1 cellular context compared by ENCODE assay signal in the genomic region with DNA sequence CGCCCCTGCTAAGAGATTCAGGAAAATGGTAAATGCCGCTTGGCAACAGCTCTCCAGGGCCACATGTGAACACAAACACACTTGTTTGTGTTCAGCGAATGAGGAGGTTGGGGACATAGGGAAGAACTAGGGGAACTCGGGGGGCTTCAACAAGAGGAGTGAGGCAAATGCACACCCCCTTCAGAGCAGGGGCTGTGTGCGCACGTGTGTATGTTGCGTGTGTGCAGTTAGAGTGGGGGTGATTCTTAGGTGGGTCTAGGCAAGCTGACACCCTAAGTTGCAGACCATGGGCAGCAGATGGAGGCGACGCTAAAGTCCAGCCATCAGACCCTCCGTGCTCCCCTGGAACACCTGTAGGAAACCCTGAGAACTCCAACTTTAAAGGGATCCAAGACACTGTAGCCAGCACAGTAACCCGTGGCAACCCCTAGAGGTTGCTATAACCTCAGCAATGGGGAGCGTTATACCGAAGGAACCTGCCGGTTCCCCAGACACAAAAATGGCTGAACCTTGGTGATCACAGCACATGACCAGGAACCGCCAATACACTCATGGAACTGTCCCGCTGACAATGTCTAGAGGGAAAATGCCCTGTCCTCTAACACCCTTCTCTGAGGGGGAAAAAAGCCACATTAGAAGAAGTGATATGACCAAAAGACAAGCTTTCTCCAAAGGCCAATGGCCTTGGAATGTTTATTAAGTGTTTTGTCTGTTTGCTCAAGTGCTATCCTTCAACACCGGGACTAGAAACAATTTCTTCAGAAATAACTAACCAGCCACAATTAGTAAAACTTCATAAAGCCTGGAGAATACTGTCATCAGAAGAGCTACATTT.
TF ChIP-seq lines count a peak whose summit lies in the region.

No MANE protein-coding gene starts in this region.

TF ChIP-seq in GM12878, 131 proteins besides CTCF, POLR2A, EP300 and RAD21 (continued from another document and continues in another):
- no peak for TF ChIP-seq E4F1 (IDR thresholded peaks at IDR 0.05; ENCODE audit: borderline replicate concordance, partially characterized antibody)
- TF ChIP-seq NFYA (IDR thresholded peaks at IDR 0.05; ENCODE audit: borderline replicate concordance, low read depth, low read length): no peak
- TF ChIP-seq CHD2 (IDR thresholded peaks at IDR 0.05; ENCODE audit: borderline replicate concordance, low read depth, low read length): no peak
- no peak for TF ChIP-seq HDGF (IDR thresholded peaks at IDR 0.05)
- no peak for TF ChIP-seq MAX (IDR thresholded peaks at IDR 0.05; ENCODE audit: low read depth, low read length)
- no peak for TF ChIP-seq NRF1 (conservative IDR thresholded peaks at IDR 0.05; ENCODE audit: low read depth, low read length)
- TF ChIP-seq, protein P1, sequence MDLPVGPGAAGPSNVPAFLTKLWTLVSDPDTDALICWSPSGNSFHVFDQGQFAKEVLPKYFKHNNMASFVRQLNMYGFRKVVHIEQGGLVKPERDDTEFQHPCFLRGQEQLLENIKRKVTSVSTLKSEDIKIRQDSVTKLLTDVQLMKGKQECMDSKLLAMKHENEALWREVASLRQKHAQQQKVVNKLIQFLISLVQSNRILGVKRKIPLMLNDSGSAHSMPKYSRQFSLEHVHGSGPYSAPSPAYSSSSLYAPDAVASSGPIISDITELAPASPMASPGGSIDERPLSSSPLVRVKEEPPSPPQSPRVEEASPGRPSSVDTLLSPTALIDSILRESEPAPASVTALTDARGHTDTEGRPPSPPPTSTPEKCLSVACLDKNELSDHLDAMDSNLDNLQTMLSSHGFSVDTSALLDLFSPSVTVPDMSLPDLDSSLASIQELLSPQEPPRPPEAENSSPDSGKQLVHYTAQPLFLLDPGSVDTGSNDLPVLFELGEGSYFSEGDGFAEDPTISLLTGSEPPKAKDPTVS (IDR thresholded peaks at IDR 0.05; ENCODE audit: low read depth, low read length): no peak
- peak; percentile 79 for TF ChIP-seq SMC3 (IDR thresholded peaks at IDR 0.05; ENCODE audit: borderline replicate concordance, low read length)
- TF ChIP-seq ZNF217 (IDR thresholded peaks at IDR 0.05): no peak
- no peak for TF ChIP-seq FOS (IDR thresholded peaks at IDR 0.05; ENCODE audit: borderline replicate concordance, extremely low read depth, insufficient read length)
- TF ChIP-seq NBN (IDR thresholded peaks at IDR 0.05): no peak
- no peak for TF ChIP-seq JUNB (IDR thresholded peaks at IDR 0.05)
- peak; percentile 15; the same call in 1 of the 2 replicates for TF ChIP-seq RUNX3 (IDR thresholded peaks at IDR 0.05; ENCODE audit: low read length)
- TF ChIP-seq YBX1 (IDR thresholded peaks at IDR 0.05): no peak
- no peak for TF ChIP-seq TARDBP (IDR thresholded peaks at IDR 0.05; ENCODE audit: borderline replicate concordance)
- no peak for TF ChIP-seq KLF5 (IDR thresholded peaks at IDR 0.05; ENCODE audit: partially characterized antibody)
- no peak for TF ChIP-seq ETV6 (conservative IDR thresholded peaks at IDR 0.05 in 1 of 2, IDR thresholded peaks at IDR 0.05 in 1 of 2; ENCODE audit: borderline replicate concordance in 1 of 2, low read depth in 1 of 2)
- no peak for TF ChIP-seq ESRRA (IDR thresholded peaks at IDR 0.05; ENCODE audit: low read length)
- TF ChIP-seq REST (IDR thresholded peaks at IDR 0.05; ENCODE audit: low read depth, low read length): no peak
- TF ChIP-seq, protein P2, sequence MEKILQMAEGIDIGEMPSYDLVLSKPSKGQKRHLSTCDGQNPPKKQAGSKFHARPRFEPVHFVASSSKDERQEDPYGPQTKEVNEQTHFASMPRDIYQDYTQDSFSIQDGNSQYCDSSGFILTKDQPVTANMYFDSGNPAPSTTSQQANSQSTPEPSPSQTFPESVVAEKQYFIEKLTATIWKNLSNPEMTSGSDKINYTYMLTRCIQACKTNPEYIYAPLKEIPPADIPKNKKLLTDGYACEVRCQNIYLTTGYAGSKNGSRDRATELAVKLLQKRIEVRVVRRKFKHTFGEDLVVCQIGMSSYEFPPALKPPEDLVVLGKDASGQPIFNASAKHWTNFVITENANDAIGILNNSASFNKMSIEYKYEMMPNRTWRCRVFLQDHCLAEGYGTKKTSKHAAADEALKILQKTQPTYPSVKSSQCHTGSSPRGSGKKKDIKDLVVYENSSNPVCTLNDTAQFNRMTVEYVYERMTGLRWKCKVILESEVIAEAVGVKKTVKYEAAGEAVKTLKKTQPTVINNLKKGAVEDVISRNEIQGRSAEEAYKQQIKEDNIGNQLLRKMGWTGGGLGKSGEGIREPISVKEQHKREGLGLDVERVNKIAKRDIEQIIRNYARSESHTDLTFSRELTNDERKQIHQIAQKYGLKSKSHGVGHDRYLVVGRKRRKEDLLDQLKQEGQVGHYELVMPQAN (conservative IDR thresholded peaks at IDR 0.05): no peak
- no peak for TF ChIP-seq HCFC1 (IDR thresholded peaks at IDR 0.05; ENCODE audit: low read length)
- TF ChIP-seq GATAD2B (conservative IDR thresholded peaks at IDR 0.05; ENCODE audit: low read depth): no peak
- no peak for TF ChIP-seq SUPT20H (IDR thresholded peaks at IDR 0.05; ENCODE audit: borderline replicate concordance, control insufficient read depth, low read depth, low read length)
- peak; percentile 86; the same call in 1 of the 2 replicates for TF ChIP-seq ZBTB33 (IDR thresholded peaks at IDR 0.05)
- no peak for TF ChIP-seq NFIC (IDR thresholded peaks at IDR 0.05; ENCODE audit: low read depth, low read length)
- TF ChIP-seq CEBPB (IDR thresholded peaks at IDR 0.05; ENCODE audit: borderline replicate concordance in 1 of 2, low read depth in 2 of 2, low read length in 2 of 2): no peak
- no peak for TF ChIP-seq NR2C2 (IDR thresholded peaks at IDR 0.05; ENCODE audit: borderline replicate concordance, control insufficient read depth, insufficient read length, low read depth)
- TF ChIP-seq CUX1 (IDR thresholded peaks at IDR 0.05; ENCODE audit: insufficient replicate concordance, low read depth, low read length): no peak
- TF ChIP-seq NFXL1 (IDR thresholded peaks at IDR 0.05; ENCODE audit: borderline replicate concordance): no peak
- TF ChIP-seq CBFB (IDR thresholded peaks at IDR 0.05; ENCODE audit: low read depth): no peak
- no peak for TF ChIP-seq KDM1A (IDR thresholded peaks at IDR 0.05; ENCODE audit: borderline replicate concordance)
- TF ChIP-seq IRF4 (IDR thresholded peaks at IDR 0.05; ENCODE audit: low read depth, low read length): 0 out of 2 replicates have a peak, but pooled peaks have one; percentile 15
- no peak for TF ChIP-seq IKZF1 (conservative IDR thresholded peaks at IDR 0.05)
- no peak for TF ChIP-seq ZNF207 (IDR thresholded peaks at IDR 0.05; ENCODE audit: borderline replicate concordance)
- no peak for TF ChIP-seq ZNF274 (IDR thresholded peaks at IDR 0.05; ENCODE audit: insufficient read depth, insufficient read length)
- TF ChIP-seq MEF2B (IDR thresholded peaks at IDR 0.05; ENCODE audit: partially characterized antibody, poor library complexity, severe bottlenecking): no peak
- TF ChIP-seq ASH2L (IDR thresholded peaks at IDR 0.05; ENCODE audit: borderline replicate concordance, low read depth): no peak
- TF ChIP-seq RFX5 (IDR thresholded peaks at IDR 0.05; ENCODE audit: low read depth, low read length): no peak
- TF ChIP-seq, protein P3, sequence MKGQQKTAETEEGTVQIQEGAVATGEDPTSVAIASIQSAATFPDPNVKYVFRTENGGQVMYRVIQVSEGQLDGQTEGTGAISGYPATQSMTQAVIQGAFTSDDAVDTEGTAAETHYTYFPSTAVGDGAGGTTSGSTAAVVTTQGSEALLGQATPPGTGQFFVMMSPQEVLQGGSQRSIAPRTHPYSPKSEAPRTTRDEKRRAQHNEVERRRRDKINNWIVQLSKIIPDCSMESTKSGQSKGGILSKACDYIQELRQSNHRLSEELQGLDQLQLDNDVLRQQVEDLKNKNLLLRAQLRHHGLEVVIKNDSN (IDR thresholded peaks at IDR 0.05; ENCODE audit: borderline replicate concordance, extremely low read length, insufficient read depth, low read depth, low read length): peak; percentile 25
- no peak for TF ChIP-seq NR2C1 (IDR thresholded peaks at IDR 0.05)
- no peak for TF ChIP-seq ZNF24 (IDR thresholded peaks at IDR 0.05)
- TF ChIP-seq MTA2 (IDR thresholded peaks at IDR 0.05; ENCODE audit: low read depth): no peak
- TF ChIP-seq PML (IDR thresholded peaks at IDR 0.05; ENCODE audit: low read length): no peak
